17 cellular contexts compared by ENCODE assay signal in the genomic region with DNA sequence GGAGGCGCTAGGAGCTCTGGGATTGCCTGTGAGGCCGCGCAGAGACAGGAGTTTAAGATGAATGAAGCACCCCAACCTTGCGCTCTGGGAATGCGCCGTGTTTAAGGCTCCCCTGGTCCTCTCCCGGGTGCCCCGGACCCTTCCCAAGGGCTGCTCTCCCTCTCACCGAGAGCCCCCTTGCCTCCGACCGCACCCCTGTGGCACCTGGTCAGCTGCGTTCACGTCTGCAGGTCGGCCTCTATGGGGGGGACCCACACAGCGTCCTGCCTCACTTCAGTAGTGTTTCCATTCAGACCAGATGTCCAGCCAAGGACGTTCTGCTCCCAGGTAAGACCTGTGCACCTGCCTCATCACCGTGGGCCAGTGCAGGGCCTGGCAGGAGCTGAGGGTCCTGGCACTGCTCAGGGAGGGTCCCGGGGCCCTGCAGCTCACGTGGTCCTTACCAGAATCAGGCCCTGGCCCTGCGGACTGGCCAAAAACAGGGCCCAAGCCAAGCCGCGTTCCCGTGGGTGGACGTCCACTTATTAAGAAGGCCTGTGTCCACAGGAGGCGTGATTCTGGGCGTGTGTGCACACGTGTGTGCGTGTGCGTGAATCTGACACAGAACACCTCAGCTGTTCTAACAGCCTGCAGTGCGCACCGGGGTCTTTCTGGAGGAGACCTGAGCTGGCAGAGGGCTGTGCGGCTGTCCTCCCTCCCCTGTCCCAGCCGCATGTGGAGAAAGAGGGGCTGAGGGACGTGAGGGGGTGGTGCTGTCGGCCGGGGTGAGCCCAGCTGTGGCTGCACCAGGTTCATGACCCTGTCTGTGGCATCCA.
DNase-seq lines count a peak whose midpoint lies in the region; ATAC-seq and TF ChIP-seq lines count a peak whose summit lies in the region.
"Had no signal": no experiment of that assay in that cellular context is flagged by ENCODE, and none has a peak within 500 bp of the region (broad histone marks: within the 10 kb centered on the region; RNA-seq: fewer than 3 reads in every experiment).

No MANE protein-coding gene starts in this region.

- no peak overlapping the region for H3K9ac ChIP-seq in endodermal cell (ENCODE audit: extremely low read depth, low read length, poor library complexity, severe bottlenecking)

- no peaks in the 10 kb centered on the region for H3K9me3 Mint-ChIP-seq in endodermal cell
- H3K9me3 Mint-ChIP-seq: neural crest cell; stimulated activated naive CD8-positive, alpha-beta T cell treated with anti-CD3 and anti-CD28 coated beads, Interleukin-15, amount 100 ng/mL, for 72 hours had no signal

- intact Hi-C loops in Right ventricle myocardium superior (cut with DNase I): no loop called here
- intact Hi-C loops in aorta (cut with DNase I): no loop called here

- H3K27me3 Mint-ChIP-seq in endodermal cell (ENCODE audit: insufficient read depth): peaks cover 4% of the 10 kb centered on the region

- no peaks in the 10 kb centered on the region for H3K36me3 ChIP-seq in right atrium auricular region
- no peaks in the 10 kb centered on the region for H3K36me3 ChIP-seq in endodermal cell (ENCODE audit: control insufficient read depth, insufficient read depth, low read length)
- no peaks in the 10 kb centered on the region for H3K36me3 ChIP-seq in aorta (ENCODE audit: control insufficient read depth in 1 of 2, insufficient read depth in 2 of 2, low read length in 1 of 2)
- H3K36me3 ChIP-seq: vagina had no signal

- H3K4me1 Mint-ChIP-seq in endodermal cell: no peaks in the 10 kb centered on the region
- H3K4me1 Mint-ChIP-seq: CD8-positive, alpha-beta memory T cell; neural crest cell had no signal

- no peak overlapping the region for H3K27ac ChIP-seq in right atrium auricular region
- H3K27ac ChIP-seq in endodermal cell (ENCODE audit: low read depth, low read length): no peak overlapping the region
- H3K27ac ChIP-seq in aorta (ENCODE audit: low read depth in 1 of 2, low read length in 2 of 2): no peak overlapping the region
- H3K27ac ChIP-seq: vagina had no signal

- H3K4me3 ChIP-seq in right atrium auricular region: no peak overlapping the region
- H3K4me3 ChIP-seq in endodermal cell (ENCODE audit: low read length): no peak overlapping the region
- no peak overlapping the region for H3K4me3 ChIP-seq in aorta (ENCODE audit: low read length in 2 of 2)
- H3K4me3 ChIP-seq: vagina had no signal

- H3K4me1 ChIP-seq in right atrium auricular region (no peaks in the 10 kb centered on the region), endodermal cell (ENCODE audit: control insufficient read depth, insufficient read depth, low read length) (no peaks in the 10 kb centered on the region), aorta (ENCODE audit: control insufficient read depth in 1 of 2, insufficient read depth in 2 of 2, low read length in 2 of 2) (no peaks in the 10 kb centered on the region)
- H3K4me1 ChIP-seq: vagina had no signal

- ATAC-seq in Right ventricle myocardium superior (ENCODE audit: poor library complexity): no peak
- no peak for ATAC-seq in aorta (ENCODE audit: low FRiP score)
- no peak for ATAC-seq in GM21723 (IDR thresholded peaks at IDR 0.05; ENCODE audit: unreplicated experiment)
- ATAC-seq in SK-N-SH treated with all-trans-retinoic acid at 6 μM for 48 hours: no peak
- ATAC-seq: stimulated activated naive CD8-positive, alpha-beta T cell treated with anti-CD3 and anti-CD28 coated beads, Interleukin-15, amount 100 ng/mL, for 72 hours had no signal

- H3K4me3 Mint-ChIP-seq in endodermal cell: no peak overlapping the region
- H3K4me3 Mint-ChIP-seq: CD8-positive, alpha-beta memory T cell; neural crest cell; stimulated activated naive CD8-positive, alpha-beta T cell treated with anti-CD3 and anti-CD28 coated beads, Interleukin-15, amount 100 ng/mL, for 72 hours had no signal

- WGBS in endodermal cell (ENCODE audit: insufficient coverage in 1 of 2, insufficient read length in 1 of 2), 2 experiments: 90 to 99% methylated on average over 14 to 36 of the region's 36 CpGs
- 74 to 77% methylated on average over 34 to 36 of the region's 36 CpGs for WGBS in aorta, 2 donors

- DNase-seq in Right ventricle myocardium superior (peak; percentile 42), right atrium auricular region (ENCODE audit: low spot score) (no peak), endodermal cell (peak; percentile 31), mesenteric fat pad (ENCODE audit: low spot score) (peak; percentile 87), aorta (peak; percentile 40 to 70), DMS114 treated with DMSO at 0.1 percent for 48 hours (lab: John Stamatoyannopoulos, UW; ENCODE audit: unreplicated experiment) (no peak)
- DNase-seq: amygdala; mesenchymal stem cell; NCI-H187; NCI-H446; retina; stimulated activated naive CD8-positive, alpha-beta T cell treated with anti-CD3 and anti-CD28 coated beads, Interleukin-15, amount 100 ng/mL, for 72 hours had no signal

- H3K27me3 ChIP-seq in right atrium auricular region: no peaks in the 10 kb centered on the region
- H3K27me3 ChIP-seq in endodermal cell (ENCODE audit: control insufficient read depth, insufficient read depth, low read length, poor library complexity, severe bottlenecking): no peaks in the 10 kb centered on the region
- no peaks in the 10 kb centered on the region for H3K27me3 ChIP-seq in aorta (ENCODE audit: control insufficient read depth in 1 of 2, insufficient read depth in 2 of 2, low read length in 1 of 2)
- H3K27me3 ChIP-seq: vagina had no signal

- H3K9me3 ChIP-seq in right atrium auricular region (no peaks in the 10 kb centered on the region), endodermal cell (ENCODE audit: control insufficient read depth, low read length) (no peaks in the 10 kb centered on the region), aorta (ENCODE audit: control insufficient read depth, low read length) (no peaks in the 10 kb centered on the region)
- H3K9me3 ChIP-seq: vagina had no signal

- H3K36me3 Mint-ChIP-seq in endodermal cell (ENCODE audit: low read depth): no peaks in the 10 kb centered on the region
- H3K36me3 Mint-ChIP-seq: CD8-positive, alpha-beta memory T cell had no signal

- no peak overlapping the region for H3K27ac Mint-ChIP-seq in endodermal cell
- H3K27ac Mint-ChIP-seq: CD8-positive, alpha-beta memory T cell; stimulated activated naive CD8-positive, alpha-beta T cell treated with anti-CD3 and anti-CD28 coated beads, Interleukin-15, amount 100 ng/mL, for 72 hours had no signal

- TF ChIP-seq CTCF in right atrium auricular region (IDR thresholded peaks at IDR 0.05) (no peak), endodermal cell (conservative IDR thresholded peaks at IDR 0.05) (no peak)

TF ChIP-seq in SK-N-SH treated with all-trans-retinoic acid at 6 μM for 48 hours, 23 proteins besides CTCF, POLR2A, EP300 and RAD21:
- TF ChIP-seq TOX (CRISPR knock-in tag; IDR thresholded peaks at IDR 0.05; ENCODE audit: borderline replicate concordance) (no peak), ZNF70 (CRISPR knock-in tag; IDR thresholded peaks at IDR 0.05) (no peak), ISL1 (CRISPR knock-in tag; IDR thresholded peaks at IDR 0.05) (no peak), ZNF8 (CRISPR knock-in tag; IDR thresholded peaks at IDR 0.05) (no peak), POU6F1 (CRISPR knock-in tag; IDR thresholded peaks at IDR 0.05; ENCODE audit: borderline replicate concordance, low read depth) (no peak), ZNF565 (CRISPR knock-in tag; conservative IDR thresholded peaks at IDR 0.05; ENCODE audit: low read depth) (no peak)

Comparison
In these comparisons a context has a peak if more than half of its experiments do, and no peak if none do; other contexts are left out.
1. DNase-seq: peak in Right ventricle myocardium superior (single experiment), endodermal cell (single experiment), mesenteric fat pad (single experiment) and aorta (2 of 2); none in right atrium auricular region (single experiment) and DMS114 treated with DMSO at 0.1 percent for 48 hours (single experiment).